In the genomic region with DNA sequence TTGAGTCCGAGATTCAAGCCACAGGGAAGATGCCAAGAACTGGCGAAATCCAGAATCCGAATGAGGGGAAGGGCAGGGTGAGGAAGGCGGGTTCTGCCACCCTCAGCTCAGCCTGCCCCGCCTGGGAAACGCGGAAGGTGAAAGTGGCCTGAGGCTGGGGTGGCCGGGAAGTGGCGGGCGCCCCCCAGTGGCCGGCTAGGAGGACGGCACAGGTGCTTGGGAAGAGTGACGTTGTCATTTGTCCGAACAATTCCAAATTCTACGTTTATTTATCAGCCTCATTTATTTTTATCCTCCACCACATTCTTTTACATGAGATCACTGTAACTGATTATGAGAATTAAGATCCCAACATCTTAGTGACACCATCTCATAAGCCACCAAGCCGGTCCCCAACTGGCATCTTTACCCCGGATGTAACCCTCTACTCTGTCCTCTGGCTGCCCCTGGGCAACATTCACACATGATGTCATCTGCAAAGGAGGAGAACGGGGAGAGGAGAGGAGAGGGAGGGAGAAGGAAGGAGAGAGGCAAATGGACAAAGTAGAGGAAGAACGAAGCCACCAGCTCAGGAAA, we compare ENCODE assay signal across 8 cellular contexts. TPM values are rescaled to one million over a fixed set of nuclear protein-coding genes. Genes with fewer than 3 reads are reported as not detected.
A peak's percentile ranks its signal among the peaks of the same experiment; 100 is the strongest.
DNase-seq lines count a peak whose midpoint lies in the region; ATAC-seq and TF ChIP-seq lines count a peak whose summit lies in the region.

No MANE protein-coding gene starts in this region.

- in situ Hi-C loops in KBM-7 (cut with MboI; ENCODE audit: low pct_unique_long_range_greater_than_20kb, low sequenced_read_pairs), result no loop called here

- no peak overlapping the region for H3K9ac ChIP-seq in SK-N-SH

- H3K27ac ChIP-seq in SK-N-SH (ENCODE audit: low read depth in 2 of 2, low read length in 1 of 2), result no peak overlapping the region
- no peak overlapping the region for H3K27ac ChIP-seq in cardiac muscle cell

- CTCF ChIA-PET in SK-N-SH (lab: Yijun Ruan, JAX), result interaction anchor here (0.6 to 16.4 kb wide), 28 partner anchors 8 to 165 kb away, joined by 3 to 232 read pairs (median 4); a partner anchor contains a TSS

- no peaks in the 10 kb centered on the region for H3F3A ChIP-seq in SK-N-SH (replicated peaks; ENCODE audit: insufficient read depth)

- no peaks in the 10 kb centered on the region for H3K9me2 ChIP-seq in SK-N-SH

- H3K27me3 ChIP-seq in SK-N-SH (ENCODE audit: insufficient read depth), result no peaks in the 10 kb centered on the region; the same call in none of the 2 replicates
- peaks cover 3% of the 10 kb centered on the region for H3K27me3 ChIP-seq in cardiac muscle cell

- H2AFZ ChIP-seq in SK-N-SH (ENCODE audit: low read depth), result no peak overlapping the region

- peaks cover 5 to 45% of the 10 kb centered on the region in 2 experiments; a peak in 3 of 4 replicates for H3K4me1 ChIP-seq in SK-N-SH (ENCODE audit: control insufficient read depth in 1 of 2, insufficient read depth in 2 of 2, low read depth in 1 of 2, low read length in 1 of 2)
- H3K4me1 ChIP-seq in cardiac muscle cell (ENCODE audit: low read depth), result no peaks in the 10 kb centered on the region

- H3K36me3 Mint-ChIP-seq in activated naive CD4-positive, alpha-beta T cell treated with anti-CD3 and anti-CD28 coated beads, Interleukin-2, amount 50 U/mL, for 72 hours, result no peaks in the 10 kb centered on the region

- H3K4me2 ChIP-seq in SK-N-SH, result no peak overlapping the region

- H4K20me1 ChIP-seq in SK-N-SH (ENCODE audit: insufficient read depth), result no peaks in the 10 kb centered on the region

- peak overlapping the region in 1 of 2 experiments; percentile 21; a peak in 1 of 4 replicates for H3K4me3 ChIP-seq in SK-N-SH (ENCODE audit: low read depth in 2 of 2, low read length in 1 of 2)
- no peak overlapping the region for H3K4me3 ChIP-seq in cardiac muscle cell

- no peaks in the 10 kb centered on the region for H3K36me3 ChIP-seq in SK-N-SH (replicated peaks in 1 of 2; ENCODE audit: control insufficient read depth in 1 of 2, insufficient read depth in 2 of 2, low read length in 1 of 2)
- H3K36me3 ChIP-seq in cardiac muscle cell, result no peaks in the 10 kb centered on the region

- H3K9me3 Mint-ChIP-seq in activated naive CD4-positive, alpha-beta T cell treated with anti-CD3 and anti-CD28 coated beads, Interleukin-2, amount 50 U/mL, for 72 hours, result no peaks in the 10 kb centered on the region

- H3K9me3 ChIP-seq in SK-N-SH, result no peaks in the 10 kb centered on the region
- H3K9me3 ChIP-seq in cardiac muscle cell (ENCODE audit: low read depth), result no peaks in the 10 kb centered on the region

- TF ChIP-seq CTCF in SK-N-SH (IDR thresholded peaks at IDR 0.05), result peak; percentile 97
- peak; percentile 90 for TF ChIP-seq CTCF in cardiac muscle cell (IDR thresholded peaks at IDR 0.05; ENCODE audit: low read depth, low read length)

- peak; percentile 82 to 91 for ATAC-seq in activated naive CD4-positive, alpha-beta T cell treated with anti-CD3 and anti-CD28 coated beads, Interleukin-2, amount 50 U/mL, for 72 hours
- ATAC-seq in HG02970 (IDR thresholded peaks at IDR 0.05; ENCODE audit: low FRiP score, unreplicated experiment), result no peak

- WGBS in SK-N-SH (ENCODE audit: low lambda C conversion rate), result 11% methylated on average over 19 of the region's 19 CpGs

- H3K79me2 ChIP-seq in SK-N-SH (ENCODE audit: insufficient read depth), result no peaks in the 10 kb centered on the region

- H3K27ac Mint-ChIP-seq in activated naive CD4-positive, alpha-beta T cell treated with anti-CD3 and anti-CD28 coated beads, Interleukin-2, amount 50 U/mL, for 72 hours, result peak overlapping the region in 1 of 2 donors; percentile 29

- peak; percentile 85 for DNase-seq in DMS153 treated with DMSO at 0.1 percent for 48 hours (lab: John Stamatoyannopoulos, UW; ENCODE audit: unreplicated experiment)
- peak; percentile 57 for DNase-seq in KBM-7
- DNase-seq in SK-N-SH, result peak; percentile 86
- DNase-seq in activated naive CD4-positive, alpha-beta T cell treated with anti-CD3 and anti-CD28 coated beads, Interleukin-2, amount 50 U/mL, for 72 hours (ENCODE audit: low spot score in 2 of 2), result peak; percentile 64 to 75
- peak; percentile 69 to 72 for DNase-seq in cardiac muscle cell (ENCODE audit: low read depth in 1 of 2, low spot score in 1 of 2)
- peak; percentile 79 for DNase-seq in retina
- no peak for DNase-seq in NCI-H187 treated with DMSO at 0.1 percent for 48 hours (lab: John Stamatoyannopoulos, UW)

- peak; percentile 81 for TF ChIP-seq RAD21 in SK-N-SH (IDR thresholded peaks at IDR 0.05; ENCODE audit: low read length)

- POLR2A ChIA-PET in SK-N-SH (lab: Yijun Ruan, JAX), result no interaction called here

- no peak for TF ChIP-seq EP300 in SK-N-SH (IDR thresholded peaks at IDR 0.05; ENCODE audit: borderline replicate concordance in 1 of 2, low read depth in 1 of 2, low read length in 1 of 2)

TF ChIP-seq in SK-N-SH, 30 proteins besides CTCF, POLR2A, EP300 and RAD21:
- no peak for TF ChIP-seq MEF2A (IDR thresholded peaks at IDR 0.05; ENCODE audit: borderline replicate concordance, low read depth)
- 0 out of 2 replicates have a peak, but pooled peaks have one; percentile 50 for TF ChIP-seq RCOR1 (IDR thresholded peaks at IDR 0.05; ENCODE audit: low read length)
- TF ChIP-seq RFX5 (IDR thresholded peaks at IDR 0.05; ENCODE audit: low read length), result no peak
- TF ChIP-seq SMC3 (IDR thresholded peaks at IDR 0.05; ENCODE audit: low read depth, low read length), result peak; percentile 77
- no peak for TF ChIP-seq MXI1 (IDR thresholded peaks at IDR 0.05; ENCODE audit: low read depth, low read length)
- no peak for TF ChIP-seq NRF1 (IDR thresholded peaks at IDR 0.05; ENCODE audit: low read depth, low read length)

RNA-seq across cellular contexts. Expression of a gene that starts 21.3 kb away (rescaled TPM):
- polyA plus RNA-seq in SK-N-SH (2012; rRNA removed) (0.45 and 1.0 TPM in 2 replicates), cardiac muscle cell (2.3 and 4.6 TPM in 2 replicates)
- 0.28 and 0.42 TPM in 2 replicates for polyA plus RNA-seq in SK-N-SH (2012; cell fraction: cytosol; rRNA removed)
- polyA plus RNA-seq in SK-N-SH (2012; cell fraction: nucleus; rRNA removed), result 4.6 and 5.6 TPM in 2 replicates
- 1 to 10 TPM; 1.1 to 1.2 TPM for total RNA-seq in activated naive CD4-positive, alpha-beta T cell treated with anti-CD3 and anti-CD28 coated beads, Interleukin-2, amount 50 U/mL, for 72 hours
- total RNA-seq in cardiac muscle cell, result 5.2 and 10.8 TPM in 2 replicates
